ENCODE assay signal across 15 cellular contexts in genomic region chr7:105621617-105622016, GRCh38. TPM values are rescaled to one million over a fixed set of nuclear protein-coding genes. Genes with fewer than 3 reads are reported as not detected.
DNase-seq lines count a peak whose midpoint lies in the region; ATAC-seq and TF ChIP-seq lines count a peak whose summit lies in the region.
"Had no signal": no experiment of that assay in that cellular context is flagged by ENCODE, and none has a peak within 500 bp of the region (broad histone marks: within the 10 kb centered on the region; RNA-seq: fewer than 3 reads in every experiment).

No MANE protein-coding gene starts in this region.

- no peak for TF ChIP-seq EP300 in esophagus muscularis mucosa (IDR thresholded peaks at IDR 0.05)

- H3K27ac ChIP-seq in esophagus muscularis mucosa (replicated peaks in 1 of 4), result peak overlapping the region; percentile 19 to 65 (median 28)
- H3K27ac ChIP-seq in testis, result no peak overlapping the region
- H3K27ac ChIP-seq: 22Rv1, ascending aorta had no signal

- H3K36me3 ChIP-seq in esophagus muscularis mucosa (peaks cover 0 to 55% (median 31%) of the 10 kb centered on the region in 4 donors), mucosa of descending colon (ENCODE audit: low read depth) (no peaks in the 10 kb centered on the region), testis (ENCODE audit: low read depth, missing control alignments) (no peaks in the 10 kb centered on the region)

- 42% methylated on average over 3 of the region's 3 CpGs for WGBS in esophagus muscularis mucosa
- WGBS in testis, 2 donors, result 47 to 59% methylated on average over 3 of the region's 3 CpGs

- no peak for TF ChIP-seq CTCF in esophagus muscularis mucosa (IDR thresholded peaks at IDR 0.05)
- no peak for TF ChIP-seq CTCF in mucosa of descending colon (IDR thresholded peaks at IDR 0.05)
- no peak for TF ChIP-seq CTCF in testis (IDR thresholded peaks at IDR 0.05)

- DNase-seq in DMS 273 (lab: John Stamatoyannopoulos, UW; ENCODE audit: unreplicated experiment), result peak; percentile 63
- no peak for DNase-seq in DMS 273 treated with DMSO at 0.1 percent for 48 hours (lab: John Stamatoyannopoulos, UW)
- DNase-seq in esophagus muscularis mucosa (ENCODE audit: extremely low spot score), result no peak
- peak in 2 of 3 donors; percentile 16 to 37 for DNase-seq in mucosa of descending colon
- peak; percentile 39 for DNase-seq in testis
- no peak for DNase-seq in stimulated activated CD4-positive, alpha-beta T cell treated with anti-CD3 and anti-CD28 coated beads, Interleukin-4, amount 100 ng/mL, for 1 hour
- no peak for DNase-seq in NCI-H69 (lab: John Stamatoyannopoulos, UW)
- DNase-seq in NCI-H2227 (lab: John Stamatoyannopoulos, UW; ENCODE audit: unreplicated experiment), result no peak
- DNase-seq: activated B cell treated with CpG ODN at 0.5 μM for 24 hours; activated CD8-positive, alpha-beta memory T cell treated with anti-CD3 and anti-CD28 coated beads, Interleukin-2, amount 50 U/mL, for 48 hours; NCI-H1436 treated with DMSO at 0.1 percent for 48 hours; trophoblast cell had no signal

- intact Hi-C loops in esophagus muscularis mucosa (cut with DNase I), result no loop called here
- intact Hi-C loops in mucosa of descending colon (cut with DNase I, micrococcal nuclease), result no loop called here
- intact Hi-C loops in testis (cut with DNase I; ENCODE audit: low total_unique reads), result no loop called here

- TF ChIP-seq POLR2A in esophagus muscularis mucosa (IDR thresholded peaks at IDR 0.05; ENCODE audit: low read depth) (no peak), testis (IDR thresholded peaks at IDR 0.05) (no peak)

- H3K27me3 ChIP-seq in esophagus muscularis mucosa (no peaks in the 10 kb centered on the region), testis (no peaks in the 10 kb centered on the region)
- H3K27me3 ChIP-seq: ascending aorta had no signal

- peaks cover 0 to 3% (median 0%) of the 10 kb centered on the region in 4 donors for H3K9me3 ChIP-seq in esophagus muscularis mucosa
- no peaks in the 10 kb centered on the region for H3K9me3 ChIP-seq in mucosa of descending colon
- H3K9me3 ChIP-seq in testis, result no peaks in the 10 kb centered on the region
- H3K9me3 ChIP-seq: ascending aorta had no signal

- H3K4me1 ChIP-seq in esophagus muscularis mucosa, result peaks cover 12 to 20% (median 19%) of the 10 kb centered on the region in 4 donors
- H3K4me1 ChIP-seq in mucosa of descending colon (ENCODE audit: low read depth), result no peaks in the 10 kb centered on the region
- H3K4me1 ChIP-seq in testis, result no peaks in the 10 kb centered on the region
- H3K4me1 ChIP-seq: ascending aorta had no signal

- H3K4me3 ChIP-seq in esophagus muscularis mucosa, result no peak overlapping the region
- no peak overlapping the region for H3K4me3 ChIP-seq in mucosa of descending colon
- H3K4me3 ChIP-seq in testis, result no peak overlapping the region
- H3K4me3 ChIP-seq: ascending aorta had no signal

- no peak for ATAC-seq in mucosa of descending colon

RNA-seq across cellular contexts. Expression of gene EFCAB10, which starts 40.3 kb away (rescaled TPM):
- total RNA-seq in esophagus muscularis mucosa (not detected), mucosa of descending colon (not detected), testis (1 to 10 TPM; 6.9 to 9.8 TPM)
- 50.9 TPM for polyA plus RNA-seq in testis (ENCODE audit: insufficient read depth, low read depth, low replicate concordance)
- total RNA-seq: activated B cell treated with CpG ODN at 0.5 μM for 24 hours, ascending aorta, SK-MEL-5 had no signal

Comparison
In these comparisons a context has a peak if more than half of its experiments do, and no peak if none do; other contexts are left out.
1. DNase-seq: peak in DMS 273 (single experiment), mucosa of descending colon (2 of 3) and testis (single experiment); none in DMS 273 treated with DMSO at 0.1 percent for 48 hours (single experiment), esophagus muscularis mucosa (single experiment), stimulated activated CD4-positive, alpha-beta T cell treated with anti-CD3 and anti-CD28 coated beads, Interleukin-4, amount 100 ng/mL, for 1 hour (single experiment), NCI-H69 (single experiment) and NCI-H2227 (single experiment).
2. H3K27ac ChIP-seq: peak in esophagus muscularis mucosa (4 of 4); none in testis (0 of 2).
3. RNA of gene EFCAB10, which starts 40.3 kb away (total RNA-seq): 6.9 to 9.8 TPM in testis; not detected in mucosa of descending colon and not detected in esophagus muscularis mucosa; every median in the first group is over 4 times any median in the second.